ENCODE assay signal across 14 cellular contexts in the genomic region with DNA sequence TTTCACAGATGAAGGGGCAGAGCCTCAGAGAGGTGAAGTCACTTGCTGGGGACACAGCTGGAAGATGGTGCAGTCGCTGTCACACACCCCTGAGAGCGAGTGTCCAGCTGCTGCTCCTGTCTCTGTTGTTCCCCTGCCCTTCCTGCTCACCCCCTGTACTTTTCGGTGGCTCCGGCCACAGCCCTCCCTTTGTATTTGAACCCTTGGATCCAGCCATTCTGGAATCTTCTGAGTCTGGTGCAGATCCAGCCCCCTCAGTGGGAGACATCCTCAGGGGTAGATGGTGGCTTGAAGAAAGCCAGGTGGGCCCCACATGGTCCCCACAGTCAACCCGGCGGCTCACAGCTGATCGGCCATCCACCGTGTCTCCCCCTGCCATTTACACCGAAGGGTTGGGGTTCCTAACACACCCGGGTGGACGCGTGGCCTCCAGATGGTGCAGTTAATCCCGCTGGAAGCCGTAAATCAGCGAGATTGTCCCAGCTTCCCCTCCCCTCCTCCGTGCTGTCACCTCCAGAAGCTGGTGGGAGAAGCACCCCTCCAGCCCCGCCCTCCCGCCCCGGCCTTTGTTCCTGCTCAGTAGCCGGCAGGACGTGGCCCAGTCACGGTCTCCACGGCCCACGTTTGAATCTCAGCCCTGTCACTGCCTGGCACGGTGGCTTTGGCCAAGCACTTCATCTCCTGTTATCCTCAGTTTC.
DNase-seq lines count a peak whose midpoint lies in the region; ATAC-seq lines count a peak whose summit lies in the region.
"Had no signal": no experiment of that assay in that cellular context is flagged by ENCODE, and none has a peak within 500 bp of the region (broad histone marks: within the 10 kb centered on the region; RNA-seq: fewer than 3 reads in every experiment).

No MANE protein-coding gene starts in this region.

- POLR2A ChIA-PET in CD4-positive, alpha-beta memory T cell (lab: Charles Lee; ENCODE audit: partially characterized antibody), result interaction anchor here (0.9 to 6.3 kb wide), 3 partner anchors 43 to 180 kb away, joined by 3 to 67 read pairs (median 3); no protein-coding TSS in a partner anchor
- POLR2A ChIA-PET in T-cell (lab: Charles Lee), result no interaction called here

- CTCF ChIA-PET in CD4-positive, alpha-beta memory T cell (lab: Charles Lee; ENCODE audit: partially characterized antibody), result no interaction called here
- CTCF ChIA-PET in T-cell (lab: Charles Lee), result no interaction called here

- ATAC-seq in T-cell (replicated peaks in 1 of 4), result no peak
- ATAC-seq in naive B cell (ENCODE audit: low read depth in 2 of 2), result no peak
- ATAC-seq in GM21423 (IDR thresholded peaks at IDR 0.05; ENCODE audit: unreplicated experiment), result no peak
- no peak for ATAC-seq in T-helper 17 cell
- ATAC-seq: left lung had no signal

- H3K4me1 ChIP-seq in CD4-positive, alpha-beta memory T cell (ENCODE audit: insufficient read depth, low read length), result peaks cover 27% of the 10 kb centered on the region

- no peak overlapping the region for H3K4me3 ChIP-seq in CD4-positive, alpha-beta memory T cell (ENCODE audit: low read length in 2 of 2)
- H3K4me3 ChIP-seq: left lung had no signal

- peaks cover 0 to 2% of the 10 kb centered on the region in 2 donors for H3K36me3 Mint-ChIP-seq in CD4-positive, alpha-beta memory T cell
- H3K36me3 Mint-ChIP-seq in T-cell, result no peaks in the 10 kb centered on the region
- no peaks in the 10 kb centered on the region for H3K36me3 Mint-ChIP-seq in naive B cell
- no peaks in the 10 kb centered on the region for H3K36me3 Mint-ChIP-seq in T-helper 17 cell (ENCODE audit: low read depth)

- no peaks in the 10 kb centered on the region for H3K36me3 ChIP-seq in CD4-positive, alpha-beta memory T cell (ENCODE audit: insufficient read depth, low read length)
- H3K36me3 ChIP-seq: left lung had no signal

- H3K9me3 Mint-ChIP-seq in CD4-positive, alpha-beta memory T cell, result peaks cover 0 to 5% (median 0%) of the 10 kb centered on the region in 8 donors
- H3K9me3 Mint-ChIP-seq in T-cell (no peaks in the 10 kb centered on the region), naive B cell (peaks cover 0 to 1% (median 0%) of the 10 kb centered on the region in 7 donors)
- H3K9me3 Mint-ChIP-seq: activated naive CD4-positive, alpha-beta T cell treated with anti-CD3 and anti-CD28 coated beads for 36 hours had no signal

- peak overlapping the region in 6 of 7 donors; percentile 82 to 98 (median 85) for H3K27ac Mint-ChIP-seq in CD4-positive, alpha-beta memory T cell
- H3K27ac Mint-ChIP-seq in T-cell (peak overlapping the region; percentile 56 to 72), naive B cell (peak overlapping the region in 4 of 6 donors; percentile 69 to 99 (median 82)), T-helper 17 cell (no peak overlapping the region)
- H3K27ac Mint-ChIP-seq: activated naive CD4-positive, alpha-beta T cell treated with anti-CD3 and anti-CD28 coated beads for 36 hours had no signal

- no peak overlapping the region for H3K27ac ChIP-seq in CD4-positive, alpha-beta memory T cell (ENCODE audit: low read depth, low read length)

- H3K4me3 Mint-ChIP-seq in CD4-positive, alpha-beta memory T cell, result peak overlapping the region in 2 of 8 donors; percentile 24 to 83
- H3K4me3 Mint-ChIP-seq in T-cell (peak overlapping the region in 1 of 3 donors; percentile 32), naive B cell (peak overlapping the region in 4 of 8 donors; percentile 12 to 79 (median 36)), T-helper 17 cell (no peak overlapping the region)
- H3K4me3 Mint-ChIP-seq: activated naive CD4-positive, alpha-beta T cell treated with anti-CD3 and anti-CD28 coated beads for 36 hours had no signal

- intact Hi-C loops in CD4-positive, alpha-beta memory T cell (cut with micrococcal nuclease), result no loop called here

- no peaks in the 10 kb centered on the region for H3K9me3 ChIP-seq in CD4-positive, alpha-beta memory T cell (ENCODE audit: control insufficient read depth in 1 of 2, low read length in 2 of 2)
- no peaks in the 10 kb centered on the region for H3K9me3 ChIP-seq in T-helper 17 cell (ENCODE audit: control insufficient read depth, low read length, poor library complexity, severe bottlenecking)
- H3K9me3 ChIP-seq: left lung had no signal

- peaks cover 8 to 30% (median 19%) of the 10 kb centered on the region in 4 donors for H3K4me1 Mint-ChIP-seq in CD4-positive, alpha-beta memory T cell
- peaks cover 11 to 35% (median 22%) of the 10 kb centered on the region in 3 donors for H3K4me1 Mint-ChIP-seq in T-cell
- H3K4me1 Mint-ChIP-seq in naive B cell, result peaks cover 8 to 27% (median 26%) of the 10 kb centered on the region in 3 donors
- peaks cover 19% of the 10 kb centered on the region for H3K4me1 Mint-ChIP-seq in T-helper 17 cell

- DNase-seq in A172 (ENCODE audit: low spot score) (peak; percentile 72), T-cell (no peak), naive B cell (no peak), NCI-H526 (lab: John Stamatoyannopoulos, UW) (no peak), NCI-H187 treated with DMSO at 0.1 percent for 48 hours (lab: John Stamatoyannopoulos, UW) (no peak), T-helper 17 cell (no peak)
- no peak for DNase-seq in CD4-positive, alpha-beta memory T cell
- DNase-seq: activated CD4-positive, CD25-positive, alpha-beta regulatory T cell treated with anti-CD3 and anti-CD28 coated beads, Interleukin-2, amount 50 U/mL, for 72 hours; activated naive CD4-positive, alpha-beta T cell treated with anti-CD3 and anti-CD28 coated beads for 36 hours; cortex of kidney; NCI-H446 treated with DMSO at 0.1 percent for 48 hours; SIG-M5 had no signal

- H3K27me3 ChIP-seq in CD4-positive, alpha-beta memory T cell (ENCODE audit: insufficient read depth, low read length), result no peaks in the 10 kb centered on the region
- H3K27me3 ChIP-seq: left lung had no signal

- no peaks in the 10 kb centered on the region for H3K27me3 Mint-ChIP-seq in CD4-positive, alpha-beta memory T cell
- H3K27me3 Mint-ChIP-seq in T-cell (no peaks in the 10 kb centered on the region), naive B cell (peaks cover 0 to 3% (median 0%) of the 10 kb centered on the region in 3 donors), T-helper 17 cell (no peaks in the 10 kb centered on the region)
